Comparison of ENCODE assay signal across 10 cellular contexts in genomic region chr11:112321521-112322172, GRCh38.
DNase-seq lines count a peak whose midpoint lies in the region; TF ChIP-seq lines count a peak whose summit lies in the region.
"Had no signal": no experiment of that assay in that cellular context is flagged by ENCODE, and none has a peak within 500 bp of the region (broad histone marks: within the 10 kb centered on the region; RNA-seq: fewer than 3 reads in every experiment).

No MANE protein-coding gene starts in this region.

- H3K27me3 ChIP-seq in breast epithelium (no peaks in the 10 kb centered on the region), mesendoderm (ENCODE audit: insufficient read depth, low read length, poor library complexity) (no peaks in the 10 kb centered on the region), neural progenitor cell (no peaks in the 10 kb centered on the region)
- H3K27me3 ChIP-seq: BLaER1 had no signal

- no peak overlapping the region for H3K23ac ChIP-seq in mesendoderm (ENCODE audit: low read length)

- no peaks in the 10 kb centered on the region for H3K9me3 ChIP-seq in breast epithelium
- no peaks in the 10 kb centered on the region for H3K9me3 ChIP-seq in neural progenitor cell (ENCODE audit: low read depth)
- H3K9me3 ChIP-seq: BLaER1 had no signal

- H2BK15ac ChIP-seq in mesendoderm (replicated peaks; ENCODE audit: low read depth), result no peak overlapping the region

- H3K79me2 ChIP-seq in mesendoderm (ENCODE audit: control insufficient read depth, insufficient read depth, low read length) (no peaks in the 10 kb centered on the region), neural progenitor cell (ENCODE audit: low read depth) (no peaks in the 10 kb centered on the region)

- H3K4me1 ChIP-seq in breast epithelium (peaks cover 0 to 20% of the 10 kb centered on the region in 2 donors), mesendoderm (ENCODE audit: control insufficient read depth, low read depth, low read length) (peaks cover 5% of the 10 kb centered on the region), neural progenitor cell (no peaks in the 10 kb centered on the region)

- H3K27me3 Mint-ChIP-seq in neural progenitor cell (ENCODE audit: insufficient read depth, low read depth), result peaks cover 2% of the 10 kb centered on the region

- no peak overlapping the region for H3K18ac ChIP-seq in mesendoderm (ENCODE audit: low read length)

- no peaks in the 10 kb centered on the region for H3K36me3 Mint-ChIP-seq in neural progenitor cell

- H3K4me3 ChIP-seq in breast epithelium (no peak overlapping the region), mesendoderm (ENCODE audit: low read length) (no peak overlapping the region), neural progenitor cell (no peak overlapping the region)
- H3K4me3 ChIP-seq: BLaER1 had no signal

- no peaks in the 10 kb centered on the region for H3K79me1 ChIP-seq in mesendoderm (ENCODE audit: low read length)

- H2AFZ ChIP-seq in neural progenitor cell (replicated peaks), result no peak overlapping the region

- no peaks in the 10 kb centered on the region for H4K20me1 ChIP-seq in neural progenitor cell (ENCODE audit: low read depth)
- H4K20me1 ChIP-seq: BLaER1 had no signal

- no peak for TF ChIP-seq POLR2A in breast epithelium (IDR thresholded peaks at IDR 0.05)

- no peak overlapping the region for H3K4me3 Mint-ChIP-seq in neural progenitor cell

- no peak overlapping the region for H3K4ac ChIP-seq in mesendoderm (ENCODE audit: low read depth, low read length)

- H3K56ac ChIP-seq in mesendoderm (ENCODE audit: low read length), result no peak overlapping the region

- H2BK120ac ChIP-seq in mesendoderm (ENCODE audit: low read depth, low read length), result no peak overlapping the region

- intact Hi-C loops in breast epithelium (cut with DNase I; ENCODE audit: low total_unique reads), result no loop called here

- no peak overlapping the region for H3K27ac Mint-ChIP-seq in neural progenitor cell

- peaks cover 10% of the 10 kb centered on the region for H3K4me1 Mint-ChIP-seq in neural progenitor cell

- H3K9ac ChIP-seq in mesendoderm (ENCODE audit: low read length) (no peak overlapping the region), neural progenitor cell (no peak overlapping the region)
- H3K9ac ChIP-seq: BLaER1 had no signal

- H4K8ac ChIP-seq in mesendoderm (ENCODE audit: low read depth, low read length), result no peak overlapping the region

- DNase-seq in SHP77 (lab: John Stamatoyannopoulos, UW) (peak; percentile 65 to 68), SHP77 treated with DMSO at 0.1 percent for 48 hours (lab: John Stamatoyannopoulos, UW) (no peak), NCI-H2171 treated with DMSO at 0.1 percent for 48 hours (lab: John Stamatoyannopoulos, UW) (peak; percentile 95), breast epithelium (ENCODE audit: low spot score in 2 of 2) (peak; percentile 81 to 93), mesendoderm (peak; percentile 58), neural progenitor cell (ENCODE audit: low spot score) (no peak), T-helper 2 cell (no peak), activated T-cell treated with anti-CD3 and anti-CD28 coated beads for 4 hours (no peak)

- H3K36me3 ChIP-seq in breast epithelium (no peaks in the 10 kb centered on the region), mesendoderm (ENCODE audit: control insufficient read depth, insufficient read depth, low read length) (no peaks in the 10 kb centered on the region), neural progenitor cell (no peaks in the 10 kb centered on the region)
- H3K36me3 ChIP-seq: BLaER1 had no signal

- H3K27ac ChIP-seq in breast epithelium (peak overlapping the region; percentile 67 to 70), mesendoderm (ENCODE audit: low read depth, low read length) (no peak overlapping the region), neural progenitor cell (no peak overlapping the region)
- H3K27ac ChIP-seq: BLaER1, VCaP had no signal

- H3K4me2 ChIP-seq in mesendoderm (ENCODE audit: low read length) (no peak overlapping the region), neural progenitor cell (no peak overlapping the region)
- H3K4me2 ChIP-seq: BLaER1 had no signal

- peaks cover 6% of the 10 kb centered on the region for H3K9me3 Mint-ChIP-seq in neural progenitor cell

- H2AK5ac ChIP-seq in mesendoderm (ENCODE audit: low read length), result no peak overlapping the region

- TF ChIP-seq CTCF in breast epithelium (IDR thresholded peaks at IDR 0.05), result no peak
- TF ChIP-seq CTCF in neural progenitor cell (IDR thresholded peaks at IDR 0.05), result no peak

- H4K5ac ChIP-seq in mesendoderm (ENCODE audit: low read length), result no peak overlapping the region

- no peak overlapping the region for H2BK5ac ChIP-seq in mesendoderm (ENCODE audit: low read length)

- WGBS in mesendoderm (ENCODE audit: extremely low coverage, insufficient coverage, low lambda C conversion rate), result no CpG with 5 or more reads among the region's 8 CpGs

- H3F3A ChIP-seq in neural progenitor cell (ENCODE audit: low read depth), result no peaks in the 10 kb centered on the region

Comparison
In these comparisons a context has a peak if more than half of its experiments do, and no peak if none do; other contexts are left out.
1. DNase-seq: peak in SHP77 (2 of 2), NCI-H2171 treated with DMSO at 0.1 percent for 48 hours (single experiment), breast epithelium (2 of 2) and mesendoderm (single experiment); none in SHP77 treated with DMSO at 0.1 percent for 48 hours (single experiment), neural progenitor cell (single experiment), T-helper 2 cell (0 of 5) and activated T-cell treated with anti-CD3 and anti-CD28 coated beads for 4 hours (single experiment).
2. H3K27ac ChIP-seq: peak in breast epithelium (2 of 2); none in mesendoderm (single experiment) and neural progenitor cell (single experiment).